20 cellular contexts compared by ENCODE assay signal in genomic region chr5:62326702-62327101, GRCh38. TPM values are rescaled to one million over a fixed set of nuclear protein-coding genes. Genes with fewer than 3 reads are reported as not detected.
A peak's percentile ranks its signal among the peaks of the same experiment; 100 is the strongest.
DNase-seq lines count a peak whose midpoint lies in the region; ATAC-seq, FAIRE-seq and TF ChIP-seq lines count a peak whose summit lies in the region.
"Had no signal": no experiment of that assay in that cellular context is flagged by ENCODE, and none has a peak within 500 bp of the region (broad histone marks: within the 10 kb centered on the region; RNA-seq: fewer than 3 reads in every experiment).

No MANE protein-coding gene starts in this region.

- H3K4me3 ChIP-seq in K562 (no peak overlapping the region), thyroid gland (replicated peaks in 1 of 3) (no peak overlapping the region)
- H3K4me3 ChIP-seq: psoas muscle, uterus had no signal

- H3K4me1 ChIP-seq in K562 (replicated peaks in 1 of 2; ENCODE audit: control insufficient read depth in 2 of 2, insufficient read depth in 2 of 2, low read length in 2 of 2) (peaks cover 4 to 22% of the 10 kb centered on the region in 2 experiments; a peak in 3 of 5 replicates), thyroid gland (no peaks in the 10 kb centered on the region)
- H3K4me1 ChIP-seq: uterus had no signal

- intact Hi-C loops in activated CD4-positive, alpha-beta T cell treated with anti-CD3 and anti-CD28 coated beads for 36 hours (cut with DNase I, micrococcal nuclease) = no loop called here
- intact Hi-C loops in K562 (cut with micrococcal nuclease) (no loop called here), natural killer cell (cut with micrococcal nuclease) (no loop called here), thyroid gland (cut with DNase I) (no loop called here)

- no peaks in the 10 kb centered on the region for H3K27me3 Mint-ChIP-seq in activated CD4-positive, alpha-beta T cell treated with anti-CD3 and anti-CD28 coated beads for 36 hours
- no peaks in the 10 kb centered on the region for H3K27me3 Mint-ChIP-seq in natural killer cell (ENCODE audit: low read depth in 2 of 2)

- no TSS peak for BruUV-seq in K562 (replicated peaks; lab: Mats Ljungman, UMichigan)

- H3K9me3 Mint-ChIP-seq in activated CD4-positive, alpha-beta T cell treated with anti-CD3 and anti-CD28 coated beads for 36 hours (ENCODE audit: low read depth) = no peaks in the 10 kb centered on the region
- no peaks in the 10 kb centered on the region for H3K9me3 Mint-ChIP-seq in natural killer cell

- TF ChIP-seq POLR2A in K562 (conservative IDR thresholded peaks at IDR 0.05) = peak; percentile 32; the same call in 1 of the 2 replicates
- TF ChIP-seq POLR2A in thyroid gland (IDR thresholded peaks at IDR 0.05) = no peak

- H3K27ac ChIP-seq in K562 (ENCODE audit: extremely low read depth, low read depth, low read length) = no peak overlapping the region; the same call in 2 of the 3 replicates
- no peak overlapping the region for H3K27ac ChIP-seq in thyroid gland
- H3K27ac ChIP-seq: psoas muscle, uterus had no signal

- WGBS in K562 (ENCODE audit: insufficient coverage, low coverage, missing lambda C conversion rate) = 57% methylated on average over 4 of the region's 4 CpGs
- 80% methylated on average over 4 of the region's 4 CpGs for WGBS in thyroid gland, 2 donors

- TF ChIP-seq CTCF in K562 (IDR thresholded peaks at IDR 0.05 in 2 of 3, conservative IDR thresholded peaks at IDR 0.05 in 1 of 3; ENCODE audit: insufficient read depth in 2 of 3, low read depth in 1 of 3, low read length in 3 of 3) = no peak
- TF ChIP-seq CTCF in natural killer cell (IDR thresholded peaks at IDR 0.05) = no peak
- TF ChIP-seq CTCF in thyroid gland (IDR thresholded peaks at IDR 0.05) = no peak

- H3K4me1 Mint-ChIP-seq in activated CD4-positive, alpha-beta T cell treated with anti-CD3 and anti-CD28 coated beads for 36 hours = peaks cover 71% of the 10 kb centered on the region
- H3K4me1 Mint-ChIP-seq in natural killer cell = peaks cover 60 to 64% of the 10 kb centered on the region in 2 donors

- peaks cover 18% of the 10 kb centered on the region for H4K20me1 ChIP-seq in K562 (replicated peaks; ENCODE audit: control insufficient read depth, insufficient read depth, low read length)

- peak overlapping the region; percentile 10; the same call in 1 of the 2 replicates for H3K4me2 ChIP-seq in K562 (ENCODE audit: insufficient read depth, low read length)

- H3K9me1 ChIP-seq in K562 (ENCODE audit: control insufficient read depth, insufficient read depth, low read length) = no peaks in the 10 kb centered on the region

- no peaks in the 10 kb centered on the region for H3K27me3 ChIP-seq in K562 (ENCODE audit: control insufficient read depth in 2 of 2, insufficient read depth in 2 of 2, low read length in 2 of 2)
- H3K27me3 ChIP-seq in thyroid gland = no peaks in the 10 kb centered on the region
- H3K27me3 ChIP-seq: uterus had no signal

- no peak overlapping the region for H2AFZ ChIP-seq in K562 (ENCODE audit: low read depth, low read length)

- TF ChIP-seq RAD21 in K562 (CRISPR knock-in tag; conservative IDR thresholded peaks at IDR 0.05 in 1 of 2, IDR thresholded peaks at IDR 0.05 in 1 of 2) = no peak

- DNase-seq in activated CD4-positive, alpha-beta T cell treated with anti-CD3 and anti-CD28 coated beads for 36 hours = no peak
- no peak for DNase-seq in activated CD4-positive, alpha-beta T cell treated with anti-CD3 and anti-CD28 coated beads for 1 hour
- DNase-seq in K562 (ENCODE audit: extremely low read depth in 1 of 4, low spot score in 3 of 4) (no peak), natural killer cell (no peak), thyroid gland (no peak), NCI-H510A (lab: John Stamatoyannopoulos, UW) (no peak)
- DNase-seq: activated CD4-positive, alpha-beta T cell treated with anti-CD3 and anti-CD28 coated beads for 48 hours; aorta; foreskin melanocyte; left ventricle myocardium superior; NCI-H1436 treated with DMSO at 0.1 percent for 48 hours; psoas muscle; Right ventricle myocardium superior; stimulated activated naive CD4-positive, alpha-beta T cell; T1000; uterus had no signal

- in situ Hi-C loops in K562 (cut with MboI) = no loop called here

- ATAC-seq in activated CD4-positive, alpha-beta T cell treated with anti-CD3 and anti-CD28 coated beads for 36 hours = no peak
- ATAC-seq in HG03095 (IDR thresholded peaks at IDR 0.05; ENCODE audit: unreplicated experiment) = peak; percentile 4
- ATAC-seq in K562 = peak; percentile 61
- ATAC-seq in natural killer cell = no peak
- no peak for ATAC-seq in HG02678 (IDR thresholded peaks at IDR 0.05; ENCODE audit: unreplicated experiment)
- ATAC-seq: left ventricle myocardium superior, psoas muscle had no signal

- H3K9ac ChIP-seq in K562 (ENCODE audit: insufficient read depth in 1 of 2, low read depth in 2 of 2, low read length in 2 of 2) = peak overlapping the region in 1 of 2 experiments; percentile 6; a peak in 1 of 4 replicates

- no peak for FAIRE-seq in K562 (lab: Jason Lieb, UNC)
- FAIRE-seq: colon had no signal

- peaks cover 36% of the 10 kb centered on the region for H3K36me3 Mint-ChIP-seq in activated CD4-positive, alpha-beta T cell treated with anti-CD3 and anti-CD28 coated beads for 36 hours (ENCODE audit: low read depth)
- no peaks in the 10 kb centered on the region for H3K36me3 Mint-ChIP-seq in natural killer cell

- H3K9me3 ChIP-seq in K562 (replicated peaks; ENCODE audit: control insufficient read depth, insufficient read depth, low read depth, low read length) = no peaks in the 10 kb centered on the region
- no peaks in the 10 kb centered on the region for H3K9me3 ChIP-seq in thyroid gland
- H3K9me3 ChIP-seq: psoas muscle, uterus had no signal

- POLR2A ChIA-PET in activated CD4-positive, alpha-beta T cell treated with anti-CD3 and anti-CD28 coated beads for 36 hours (lab: Charles Lee) = no interaction called here
- POLR2A ChIA-PET in K562 (lab: Yijun Ruan, JAX) = interaction anchor here (0.9 to 2.5 kb wide), 2 partner anchors 10 to 12 kb away, joined by 3 to 13 read pairs; no protein-coding TSS in a partner anchor

- peaks cover 22% of the 10 kb centered on the region for H3K36me3 ChIP-seq in K562 (ENCODE audit: control insufficient read depth, insufficient read depth, low read length)
- H3K36me3 ChIP-seq in thyroid gland = no peaks in the 10 kb centered on the region
- H3K36me3 ChIP-seq: uterus had no signal

- peak overlapping the region; percentile 62 for H3K27ac Mint-ChIP-seq in activated CD4-positive, alpha-beta T cell treated with anti-CD3 and anti-CD28 coated beads for 36 hours
- peak overlapping the region; percentile 67 to 76 for H3K27ac Mint-ChIP-seq in natural killer cell

- TF ChIP-seq EP300 in K562 (IDR thresholded peaks at IDR 0.05; ENCODE audit: low read length) = no peak

- H3K79me2 ChIP-seq in K562 (ENCODE audit: control insufficient read depth, insufficient read depth, low read length) = peaks cover 93% of the 10 kb centered on the region

- H3K4me3 Mint-ChIP-seq in activated CD4-positive, alpha-beta T cell treated with anti-CD3 and anti-CD28 coated beads for 36 hours = no peak overlapping the region
- no peak overlapping the region for H3K4me3 Mint-ChIP-seq in natural killer cell
- H3K4me3 Mint-ChIP-seq: CD14-positive monocyte had no signal

- CTCF ChIA-PET in activated CD4-positive, alpha-beta T cell treated with anti-CD3 and anti-CD28 coated beads for 36 hours (lab: Charles Lee) = interaction anchor here (1.2 kb wide), 1 partner anchor 19 kb away, joined by 6 read pairs; no protein-coding TSS in a partner anchor
- CTCF ChIA-PET in K562 (lab: Yijun Ruan, JAX; ENCODE audit: low intra/inter-chr PET ratio) = no interaction called here

TF ChIP-seq in K562, 482 proteins besides CTCF, POLR2A, EP300 and RAD21:
- TF ChIP-seq FUS (optimal IDR thresholded peaks at IDR 0.05; ENCODE audit: low read depth, low read length) = no peak

RNA-seq across cellular contexts. Expression of gene KIF2A, which starts 20.7 kb away (rescaled TPM):
- 100 to 1,000 TPM; 224 to 306 TPM for total RNA-seq in activated CD4-positive, alpha-beta T cell treated with anti-CD3 and anti-CD28 coated beads for 36 hours
- 61.3 and 233 TPM in 2 replicates for total RNA-seq in K562 (2011; cell fraction: chromatin; rRNA removed; ENCODE audit: low replicate concordance)
- 22.8 and 41.1 TPM in 2 replicates for total RNA-seq in K562 (2011; cell fraction: nucleolus; rRNA removed)
- 69.0 and 96.6 TPM in 2 replicates for total RNA-seq in K562 (2011; cell fraction: nucleoplasm; rRNA removed)
- total RNA-seq in K562 (2014; rRNA removed) (53.6 and 61.9 TPM in 2 replicates), K562 (2014; rRNA removed; fragmentation: Illumina TruSeq; extraction: Trizol) (97.1 and 114 TPM in 2 replicates), K562 (2015; rRNA removed; fragmentation: Illumina TruSeq; extraction: Trizol) (74.4 and 77.6 TPM in 2 replicates), K562 (2021) (84.7 and 90.6 TPM in 2 replicates), natural killer cell (10 to 100 TPM; 80.4 to 95.2 (median 80.6) TPM), thyroid gland (100 to 1,000 TPM in 1 of 4 donors, 10 to 100 TPM in 3; 34.9 to 118 (median 54.8) TPM)
- polyA plus RNA-seq in K562 (2011; rRNA removed) (47.9 and 83.4 TPM in 2 replicates), K562 (2014; fragmentation: Illumina TruSeq; extraction: Trizol) (117 and 126 TPM in 2 replicates), K562 (2014; fragmentation: Nextera tagmentation; extraction: Ambion mirVana) (10 to 100 TPM; 42.6 to 48.3 TPM), K562 (2014; rRNA removed) (57.2 and 60.4 TPM in 2 replicates)
- 16.3 and 32.6 TPM in 2 replicates for polyA plus RNA-seq in K562 (2011; cell fraction: cytosol; rRNA removed)
- 22.2 and 27.0 TPM in 2 replicates for polyA plus RNA-seq in K562 (2011; cell fraction: nucleus; rRNA removed)
- polyA plus RNA-seq in K562 (2012) = 68.3 and 93.3 TPM in 2 replicates
- polyA minus RNA-seq in K562 (2011; rRNA and poly(A)+ RNA removed) = 210 and 230 TPM in 2 replicates
- polyA minus RNA-seq in K562 (2011; cell fraction: cytosol; rRNA and poly(A)+ RNA removed) = 73.6 and 84.8 TPM in 2 replicates
- polyA minus RNA-seq in K562 (2011; cell fraction: nucleus; rRNA and poly(A)+ RNA removed) = 28.1 and 45.8 TPM in 2 replicates

Comparison
In these comparisons a context has a peak if more than half of its experiments do, and no peak if none do; other contexts are left out.
1. ATAC-seq: peak in HG03095 (single experiment) and K562 (single experiment); none in activated CD4-positive, alpha-beta T cell treated with anti-CD3 and anti-CD28 coated beads for 36 hours (single experiment), natural killer cell (0 of 3) and HG02678 (single experiment).